In the genomic region with DNA sequence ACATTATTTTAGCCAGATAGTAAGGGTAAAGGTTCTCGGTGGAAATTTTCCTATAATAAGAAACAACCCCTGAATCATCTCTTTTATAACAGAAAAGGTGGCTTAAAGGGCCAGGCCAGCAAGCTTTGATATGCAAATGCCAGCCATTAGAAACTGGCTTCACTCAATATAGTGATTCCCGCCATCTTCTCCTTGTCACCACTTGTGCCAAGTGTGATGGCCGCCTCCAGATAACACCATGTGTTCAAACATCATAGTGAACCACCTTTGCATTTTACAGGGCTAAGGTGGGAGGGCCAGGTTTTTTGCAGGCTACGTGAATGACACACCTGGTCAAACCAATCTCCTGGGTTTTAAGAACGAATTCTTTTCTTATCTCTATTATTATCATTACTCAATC, we compare ENCODE assay signal across 25 cellular contexts.
"Had no signal": no experiment of that assay in that cellular context is flagged by ENCODE, and none has a peak within 500 bp of the region (broad histone marks: within the 10 kb centered on the region; RNA-seq: fewer than 3 reads in every experiment).

No MANE protein-coding gene starts in this region.

- DNase-seq: colonic mucosa; cortex of kidney; dermis blood vessel endothelial cell; effector CD4-positive, alpha-beta T cell; effector CD8-positive, alpha-beta T cell; effector memory CD4-positive, alpha-beta T cell; effector memory CD8-positive, alpha-beta T cell; endodermal cell; erythroblast; esophagus squamous epithelium; foreskin fibroblast; foreskin keratinocyte; foreskin melanocyte; gastrocnemius medialis; glutamatergic neuron; head of caudate nucleus; heart left ventricle; heart right ventricle had no signal

- H3K36me3 ChIP-seq: colonic mucosa, esophagus squamous epithelium, gastrocnemius medialis, gastroesophageal sphincter, heart left ventricle, heart right ventricle had no signal

- H3K4me3 ChIP-seq: colonic mucosa, coronary artery, esophagus squamous epithelium, gastrocnemius medialis, gastroesophageal sphincter, heart left ventricle, heart right ventricle had no signal

- H3K27ac Mint-ChIP-seq: dendritic cell treated with granulocyte-macrophage colony-stimulating factor and Interleukin-4, amounts not matched to agents 40 ng/mL and 50 ng/mL, for 4 days; effector memory CD8-positive, alpha-beta T cell; endodermal cell had no signal

- H3K9me3 ChIP-seq: colonic mucosa, esophagus squamous epithelium, gastrocnemius medialis, gastroesophageal sphincter, heart left ventricle, heart right ventricle had no signal

- H3K4me1 ChIP-seq: colonic mucosa had no signal

- H3K27ac ChIP-seq: colonic mucosa, coronary artery, foreskin keratinocyte, gastrocnemius medialis, gastroesophageal sphincter had no signal

- H3K9me3 Mint-ChIP-seq: dendritic cell treated with granulocyte-macrophage colony-stimulating factor and Interleukin-4, amounts not matched to agents 40 ng/mL and 50 ng/mL, for 4 days; effector memory CD8-positive, alpha-beta T cell; endodermal cell had no signal

- FAIRE-seq: colon, endometrium, endothelial cell of umbilical vein, frontal cortex had no signal

- H3K4me3 Mint-ChIP-seq: dendritic cell treated with granulocyte-macrophage colony-stimulating factor and Interleukin-4, amounts not matched to agents 40 ng/mL and 50 ng/mL, for 4 days; effector memory CD8-positive, alpha-beta T cell; endodermal cell had no signal

- H3K27me3 Mint-ChIP-seq: dendritic cell treated with granulocyte-macrophage colony-stimulating factor and Interleukin-4, amounts not matched to agents 40 ng/mL and 50 ng/mL, for 4 days; effector memory CD8-positive, alpha-beta T cell had no signal

- H3K27me3 ChIP-seq: colonic mucosa, esophagus squamous epithelium, foreskin keratinocyte, gastrocnemius medialis, gastroesophageal sphincter, heart left ventricle, heart right ventricle had no signal
